15 cellular contexts compared by ENCODE assay signal in genomic region chr6:17289491-17290106, GRCh38. TPM values are rescaled to one million over a fixed set of nuclear protein-coding genes. Genes with fewer than 3 reads are reported as not detected.
DNase-seq lines count a peak whose midpoint lies in the region; ATAC-seq and TF ChIP-seq lines count a peak whose summit lies in the region.
"Had no signal": no experiment of that assay in that cellular context is flagged by ENCODE, and none has a peak within 500 bp of the region (broad histone marks: within the 10 kb centered on the region; RNA-seq: fewer than 3 reads in every experiment).

No MANE protein-coding gene starts in this region.

- TF ChIP-seq POLR2A in gastrocnemius medialis (IDR thresholded peaks at IDR 0.05), result peak; percentile 64 to 83

- H3K27me3 Mint-ChIP-seq in progenitor cell of endocrine pancreas, result no peaks in the 10 kb centered on the region

- ATAC-seq in gastrocnemius medialis (peak; percentile 85 to 87), HG02588 (IDR thresholded peaks at IDR 0.05; ENCODE audit: unreplicated experiment) (no peak)
- ATAC-seq: Panc1 had no signal

- no peak overlapping the region for H3K4me3 Mint-ChIP-seq in progenitor cell of endocrine pancreas (ENCODE audit: low read depth)
- H3K4me3 Mint-ChIP-seq: activated T-helper 1 cell treated with anti-CD3 and anti-CD28 coated beads, Interleukin-12 subunit alpha, Interleukin-12 subunit beta, Interleukin-2, Interleukin-4 antibody, amounts not matched to agents 30 ng/mL and 10 ng/mL and 1 ng/mL, durations not matched to agents 14 hours and 24 hours and 36 hours; T-helper 1 cell treated with Interleukin-12 subunit alpha and Interleukin-12 subunit beta and Interleukin-4 antibody, amounts not matched to agents 30 μg/mL and 1 μg/mL, for 36 hours had no signal

- no peaks in the 10 kb centered on the region for H3K36me3 Mint-ChIP-seq in progenitor cell of endocrine pancreas (ENCODE audit: insufficient read depth)

- H3K27ac ChIP-seq in gastrocnemius medialis, result peak overlapping the region; percentile 93 to 100 (median 96)
- H3K27ac ChIP-seq in WERI-Rb-1, result no peak overlapping the region

- in situ Hi-C loops in gastrocnemius medialis (cut with MboI; ENCODE audit: low sequenced_read_pairs in 4 of 4), result loop anchor here in 3 of 4 donors (10.0 to 25.0 kb wide), 4 partner anchors 95 to 205 kb away; no protein-coding TSS in a partner anchor

- H3K9me3 ChIP-seq in gastrocnemius medialis (no peaks in the 10 kb centered on the region), WERI-Rb-1 (ENCODE audit: severe bottlenecking) (no peaks in the 10 kb centered on the region)

- H3K27me3 ChIP-seq in gastrocnemius medialis (no peaks in the 10 kb centered on the region), WERI-Rb-1 (ENCODE audit: insufficient read depth, low read depth, severe bottlenecking) (no peaks in the 10 kb centered on the region)

- DNase-seq in AG10803 (ENCODE audit: low read depth) (peak; percentile 53), cardiac fibroblast (ENCODE audit: low read depth in 2 of 2) (peak; percentile 32 to 41), inferior parietal cortex (ENCODE audit: extremely low spot score) (peak; percentile 38), gastrocnemius medialis (peak; percentile 96 to 99), NOMO-1 treated with dmso at 0.1 percent for 144 hours (lab: John Stamatoyannopoulos, UW; ENCODE audit: unreplicated experiment) (no peak), progenitor cell of endocrine pancreas (ENCODE audit: low spot score, unreplicated experiment) (no peak), WERI-Rb-1 (no peak)
- DNase-seq: ACHN; activated CD4-positive, alpha-beta T cell treated with anti-CD3 and anti-CD28 coated beads for 48 hours; mesendoderm; NCI-H446 treated with DMSO at 0.1 percent for 48 hours had no signal

- H3K27ac Mint-ChIP-seq in progenitor cell of endocrine pancreas, result no peak overlapping the region
- H3K27ac Mint-ChIP-seq: activated T-helper 1 cell treated with anti-CD3 and anti-CD28 coated beads, Interleukin-12 subunit alpha, Interleukin-12 subunit beta, Interleukin-2, Interleukin-4 antibody, amounts not matched to agents 30 ng/mL and 10 ng/mL and 1 ng/mL, durations not matched to agents 14 hours and 24 hours and 36 hours; T-helper 1 cell treated with Interleukin-12 subunit alpha and Interleukin-12 subunit beta and Interleukin-4 antibody, amounts not matched to agents 30 μg/mL and 1 μg/mL, for 36 hours had no signal

- peaks cover 23 to 81% of the 10 kb centered on the region in 2 donors for H3K4me1 ChIP-seq in gastrocnemius medialis

- TF ChIP-seq CTCF in AG10803 (conservative IDR thresholded peaks at IDR 0.05; ENCODE audit: low read length) (no peak), cardiac fibroblast (IDR thresholded peaks at IDR 0.05; ENCODE audit: low read depth, low read length) (no peak), gastrocnemius medialis (IDR thresholded peaks at IDR 0.05 in 4 of 5, conservative IDR thresholded peaks at IDR 0.05 in 1 of 5) (peak in 1 of 5 experiments; percentile 16), progenitor cell of endocrine pancreas (IDR thresholded peaks at IDR 0.05; ENCODE audit: unreplicated experiment) (no peak), WERI-Rb-1 (IDR thresholded peaks at IDR 0.05; ENCODE audit: low read depth, low read length) (no peak)

- intact Hi-C loops in gastrocnemius medialis (cut with DNase I; ENCODE audit: low total_unique reads), result loop anchor here (1.0 to 5.0 kb wide), 3 partner anchors 103 to 183 kb away; partner anchors contain the start of gene CAP2

- peaks cover 5% of the 10 kb centered on the region for H3K4me1 Mint-ChIP-seq in progenitor cell of endocrine pancreas (ENCODE audit: low read depth)

- H3K4me3 ChIP-seq in AG10803 (ENCODE audit: low read length) (no peak overlapping the region), cardiac fibroblast (replicated peaks in 1 of 2; ENCODE audit: low read depth in 2 of 2, low read length in 2 of 2) (no peak overlapping the region), gastrocnemius medialis (peak overlapping the region; percentile 38 to 94 (median 62)), WERI-Rb-1 (ENCODE audit: low read depth, low read length) (no peak overlapping the region)

- peaks cover 0 to 47% of the 10 kb centered on the region in 2 donors for H3K36me3 ChIP-seq in gastrocnemius medialis
- H3K36me3 ChIP-seq in WERI-Rb-1, result no peaks in the 10 kb centered on the region

- no peaks in the 10 kb centered on the region for H3K9me3 Mint-ChIP-seq in progenitor cell of endocrine pancreas (ENCODE audit: low read depth)
- H3K9me3 Mint-ChIP-seq: activated T-helper 1 cell treated with anti-CD3 and anti-CD28 coated beads, Interleukin-12 subunit alpha, Interleukin-12 subunit beta, Interleukin-2, Interleukin-4 antibody, amounts not matched to agents 30 ng/mL and 10 ng/mL and 1 ng/mL, durations not matched to agents 14 hours and 24 hours and 36 hours; T-helper 1 cell treated with Interleukin-12 subunit alpha and Interleukin-12 subunit beta and Interleukin-4 antibody, amounts not matched to agents 30 μg/mL and 1 μg/mL, for 36 hours had no signal

RNA-seq across cellular contexts. Expression of gene RBM24, which starts 8.4 kb away (rescaled TPM):
- total RNA-seq in gastrocnemius medialis, result 100 to 1,000 TPM in 3 of 4 donors, 10 to 100 TPM in 1; 74.9 to 375 (median 185) TPM
- 1.2 and 1.5 TPM in 2 replicates for total RNA-seq in progenitor cell of endocrine pancreas
- total RNA-seq: activated T-helper 1 cell treated with anti-CD3 and anti-CD28 coated beads, Interleukin-12 subunit alpha, Interleukin-12 subunit beta, Interleukin-2, Interleukin-4 antibody, amounts not matched to agents 30 ng/mL and 10 ng/mL and 1 ng/mL, durations not matched to agents 14 hours and 24 hours and 36 hours had no signal

Comparison
In these comparisons a context has a peak if more than half of its experiments do, and no peak if none do; other contexts are left out.
1. DNase-seq: peak in AG10803 (single experiment), cardiac fibroblast (2 of 2), inferior parietal cortex (single experiment) and gastrocnemius medialis (2 of 2); none in NOMO-1 treated with dmso at 0.1 percent for 144 hours (single experiment), progenitor cell of endocrine pancreas (single experiment) and WERI-Rb-1 (single experiment).
2. H3K4me3 ChIP-seq: peak in gastrocnemius medialis (4 of 4); none in AG10803 (single experiment), cardiac fibroblast (0 of 2) and WERI-Rb-1 (single experiment).
3. RNA of gene RBM24, which starts 8.4 kb away (total RNA-seq): 74.9 to 375 TPM in gastrocnemius medialis; 1.2 to 1.5 TPM in progenitor cell of endocrine pancreas; every median in the first group is over 10 times any median in the second.